ENCODE assay signal across 22 cellular contexts in genomic region chr10:21891439-21891838, GRCh38.
A peak's percentile ranks its signal among the peaks of the same experiment; 100 is the strongest.
DNase-seq lines count a peak whose midpoint lies in the region; ATAC-seq and TF ChIP-seq lines count a peak whose summit lies in the region.
"Had no signal": no experiment of that assay in that cellular context is flagged by ENCODE, and none has a peak within 500 bp of the region (broad histone marks: within the 10 kb centered on the region; RNA-seq: fewer than 3 reads in every experiment).

No MANE protein-coding gene starts in this region.

- H3K36me3 Mint-ChIP-seq in activated CD8-positive, alpha-beta memory T cell treated with anti-CD3 and anti-CD28 coated beads, Interleukin-2, amount 10 ng/mL, durations not matched to agents 7 days and 5 days: peaks cover 44% of the 10 kb centered on the region
- H3K36me3 Mint-ChIP-seq in activated T-helper 1 cell treated with anti-CD3 and anti-CD28 coated beads, Interleukin-12 subunit alpha, Interleukin-12 subunit beta, Interleukin-2, Interleukin-4 antibody, amounts not matched to agents 30 ng/mL and 10 ng/mL and 1 ng/mL, durations not matched to agents 14 hours and 24 hours and 36 hours (ENCODE audit: low read depth): peaks cover 26% of the 10 kb centered on the region
- peaks cover 27% of the 10 kb centered on the region for H3K36me3 Mint-ChIP-seq in natural killer cell treated with Interleukin-12 subunit alpha and Interleukin-12 subunit beta and Interleukin-15 and Interleukin-18, amount 100 ng/mL, for 72 hours

- peaks cover 32% of the 10 kb centered on the region for H3K4me1 Mint-ChIP-seq in activated CD8-positive, alpha-beta memory T cell treated with anti-CD3 and anti-CD28 coated beads, Interleukin-2, amount 10 ng/mL, durations not matched to agents 7 days and 5 days
- H3K4me1 Mint-ChIP-seq in activated T-helper 1 cell treated with anti-CD3 and anti-CD28 coated beads, Interleukin-12 subunit alpha, Interleukin-12 subunit beta, Interleukin-2, Interleukin-4 antibody, amounts not matched to agents 30 ng/mL and 10 ng/mL and 1 ng/mL, durations not matched to agents 14 hours and 24 hours and 36 hours (ENCODE audit: low read depth): peaks cover 42% of the 10 kb centered on the region
- H3K4me1 Mint-ChIP-seq in natural killer cell treated with Interleukin-12 subunit alpha and Interleukin-12 subunit beta and Interleukin-15 and Interleukin-18, amount 100 ng/mL, for 72 hours (ENCODE audit: low read depth in 2 of 2): peaks cover 50 to 54% of the 10 kb centered on the region in 2 donors

- H3K4me3 ChIP-seq in Jurkat, Clone E6-1 (ENCODE audit: low read length): no peak overlapping the region
- no peak overlapping the region for H3K4me3 ChIP-seq in left ventricle myocardium inferior
- H3K4me3 ChIP-seq: GM23248, SJCRH30 had no signal

- no peak for DNase-seq in activated CD8-positive, alpha-beta memory T cell treated with anti-CD3 and anti-CD28 coated beads, Interleukin-2, amount 10 ng/mL, durations not matched to agents 7 days and 5 days
- no peak for DNase-seq in activated CD8-positive, alpha-beta memory T cell treated with anti-CD3 and anti-CD28 coated beads for 24 hours
- DNase-seq in Jurkat, Clone E6-1 (ENCODE audit: low read depth, low spot score): peak; percentile 52
- no peak for DNase-seq in activated T-helper 1 cell treated with anti-CD3 and anti-CD28 coated beads, Interleukin-12 subunit alpha, Interleukin-12 subunit beta, Interleukin-2, Interleukin-4 antibody, amounts not matched to agents 30 ng/mL and 10 ng/mL and 1 ng/mL, durations not matched to agents 14 hours and 24 hours and 36 hours (ENCODE audit: low spot score)
- no peak for DNase-seq in natural killer cell treated with Interleukin-12 subunit alpha and Interleukin-12 subunit beta and Interleukin-15 and Interleukin-18, amount 100 ng/mL, for 72 hours (ENCODE audit: low spot score)
- no peak for DNase-seq in left ventricle myocardium inferior
- DNase-seq: EL, GF-D8, GM23248, H9, HFFc6, Kasumi-1, NCI-H1694, NCI-H2081 treated with DMSO at 0.1 percent for 48 hours, NCI-H2171 treated with DMSO at 0.1 percent for 48 hours, NCI-H524 treated with DMSO at 0.1 percent for 48 hours, NCI-H82, OCI-M1, SJCRH30 had no signal

- CTCF ChIA-PET in activated CD8-positive, alpha-beta memory T cell treated with anti-CD3 and anti-CD28 coated beads, Interleukin-2, amount 10 ng/mL, durations not matched to agents 7 days and 5 days (lab: Charles Lee): no interaction called here

- H3K4me1 ChIP-seq in left ventricle myocardium inferior: no peaks in the 10 kb centered on the region

- peaks cover 35% of the 10 kb centered on the region for H3K36me3 ChIP-seq in left ventricle myocardium inferior
- H3K36me3 ChIP-seq: SJCRH30 had no signal

- intact Hi-C loops in activated T-helper 1 cell treated with anti-CD3 and anti-CD28 coated beads, Interleukin-12 subunit alpha, Interleukin-12 subunit beta, Interleukin-2, Interleukin-4 antibody, amounts not matched to agents 30 ng/mL and 10 ng/mL and 1 ng/mL, durations not matched to agents 14 hours and 24 hours and 36 hours (cut with micrococcal nuclease): no loop called here
- intact Hi-C loops in left ventricle myocardium inferior (cut with micrococcal nuclease): no loop called here

- TF ChIP-seq CTCF in left ventricle myocardium inferior (IDR thresholded peaks at IDR 0.05; ENCODE audit: borderline replicate concordance): no peak

- no peak overlapping the region for H3K4me3 Mint-ChIP-seq in activated CD8-positive, alpha-beta memory T cell treated with anti-CD3 and anti-CD28 coated beads, Interleukin-2, amount 10 ng/mL, durations not matched to agents 7 days and 5 days
- H3K4me3 Mint-ChIP-seq in activated T-helper 1 cell treated with anti-CD3 and anti-CD28 coated beads, Interleukin-12 subunit alpha, Interleukin-12 subunit beta, Interleukin-2, Interleukin-4 antibody, amounts not matched to agents 30 ng/mL and 10 ng/mL and 1 ng/mL, durations not matched to agents 14 hours and 24 hours and 36 hours: no peak overlapping the region
- peak overlapping the region; percentile 38 for H3K4me3 Mint-ChIP-seq in natural killer cell treated with Interleukin-12 subunit alpha and Interleukin-12 subunit beta and Interleukin-15 and Interleukin-18, amount 100 ng/mL, for 72 hours
- H3K4me3 Mint-ChIP-seq: H9, HFFc6 had no signal

- peak; percentile 57 for ATAC-seq in activated CD8-positive, alpha-beta memory T cell treated with anti-CD3 and anti-CD28 coated beads, Interleukin-2, amount 10 ng/mL, durations not matched to agents 7 days and 5 days
- ATAC-seq in natural killer cell treated with Interleukin-12 subunit alpha and Interleukin-12 subunit beta and Interleukin-15 and Interleukin-18, amount 100 ng/mL, for 72 hours: peak in 1 of 2 donors; percentile 60
- ATAC-seq in GM21360 (IDR thresholded peaks at IDR 0.05; ENCODE audit: unreplicated experiment): no peak

- peak overlapping the region; percentile 62 for H3K27ac Mint-ChIP-seq in activated CD8-positive, alpha-beta memory T cell treated with anti-CD3 and anti-CD28 coated beads, Interleukin-2, amount 10 ng/mL, durations not matched to agents 7 days and 5 days
- peak overlapping the region; percentile 7 for H3K27ac Mint-ChIP-seq in activated T-helper 1 cell treated with anti-CD3 and anti-CD28 coated beads, Interleukin-12 subunit alpha, Interleukin-12 subunit beta, Interleukin-2, Interleukin-4 antibody, amounts not matched to agents 30 ng/mL and 10 ng/mL and 1 ng/mL, durations not matched to agents 14 hours and 24 hours and 36 hours
- H3K27ac Mint-ChIP-seq in natural killer cell treated with Interleukin-12 subunit alpha and Interleukin-12 subunit beta and Interleukin-15 and Interleukin-18, amount 100 ng/mL, for 72 hours: peak overlapping the region; percentile 8 to 27
- H3K27ac Mint-ChIP-seq: H9, HFFc6, IgD-negative memory B cell had no signal

- peaks cover 2% of the 10 kb centered on the region for H3K9me3 Mint-ChIP-seq in activated CD8-positive, alpha-beta memory T cell treated with anti-CD3 and anti-CD28 coated beads, Interleukin-2, amount 10 ng/mL, durations not matched to agents 7 days and 5 days (ENCODE audit: low read depth)
- H3K9me3 Mint-ChIP-seq in activated T-helper 1 cell treated with anti-CD3 and anti-CD28 coated beads, Interleukin-12 subunit alpha, Interleukin-12 subunit beta, Interleukin-2, Interleukin-4 antibody, amounts not matched to agents 30 ng/mL and 10 ng/mL and 1 ng/mL, durations not matched to agents 14 hours and 24 hours and 36 hours: peaks cover 30% of the 10 kb centered on the region
- H3K9me3 Mint-ChIP-seq in natural killer cell treated with Interleukin-12 subunit alpha and Interleukin-12 subunit beta and Interleukin-15 and Interleukin-18, amount 100 ng/mL, for 72 hours: peaks cover 6% of the 10 kb centered on the region

- no peak overlapping the region for H3K27ac ChIP-seq in left ventricle myocardium inferior (replicated peaks)
- H3K27ac ChIP-seq: C4-2B, GM23248, SJCRH30 had no signal

- H3K9me3 ChIP-seq in left ventricle myocardium inferior (replicated peaks): peaks cover 66% of the 10 kb centered on the region
- H3K9me3 ChIP-seq: SJCRH30 had no signal

- no peaks in the 10 kb centered on the region for H3K27me3 ChIP-seq in left ventricle myocardium inferior (ENCODE audit: low read depth)
- H3K27me3 ChIP-seq: SJCRH30 had no signal

- H3K27me3 Mint-ChIP-seq in activated CD8-positive, alpha-beta memory T cell treated with anti-CD3 and anti-CD28 coated beads, Interleukin-2, amount 10 ng/mL, durations not matched to agents 7 days and 5 days: no peaks in the 10 kb centered on the region
- H3K27me3 Mint-ChIP-seq in activated T-helper 1 cell treated with anti-CD3 and anti-CD28 coated beads, Interleukin-12 subunit alpha, Interleukin-12 subunit beta, Interleukin-2, Interleukin-4 antibody, amounts not matched to agents 30 ng/mL and 10 ng/mL and 1 ng/mL, durations not matched to agents 14 hours and 24 hours and 36 hours (ENCODE audit: insufficient read depth): no peaks in the 10 kb centered on the region
- H3K27me3 Mint-ChIP-seq in natural killer cell treated with Interleukin-12 subunit alpha and Interleukin-12 subunit beta and Interleukin-15 and Interleukin-18, amount 100 ng/mL, for 72 hours: no peaks in the 10 kb centered on the region
- H3K27me3 Mint-ChIP-seq: IgD-negative memory B cell had no signal

Comparison
In these comparisons a context has a peak if more than half of its experiments do, and no peak if none do; other contexts are left out.
1. H3K27ac Mint-ChIP-seq: peak in every context shown above with its lines; median percentile 62 in activated CD8-positive, alpha-beta memory T cell treated with anti-CD3 and anti-CD28 coated beads, Interleukin-2, amount 10 ng/mL, durations not matched to agents 7 days and 5 days; 18 in natural killer cell treated with Interleukin-12 subunit alpha and Interleukin-12 subunit beta and Interleukin-15 and Interleukin-18, amount 100 ng/mL, for 72 hours; 7 in activated T-helper 1 cell treated with anti-CD3 and anti-CD28 coated beads, Interleukin-12 subunit alpha, Interleukin-12 subunit beta, Interleukin-2, Interleukin-4 antibody, amounts not matched to agents 30 ng/mL and 10 ng/mL and 1 ng/mL, durations not matched to agents 14 hours and 24 hours and 36 hours.